In the genomic region with DNA sequence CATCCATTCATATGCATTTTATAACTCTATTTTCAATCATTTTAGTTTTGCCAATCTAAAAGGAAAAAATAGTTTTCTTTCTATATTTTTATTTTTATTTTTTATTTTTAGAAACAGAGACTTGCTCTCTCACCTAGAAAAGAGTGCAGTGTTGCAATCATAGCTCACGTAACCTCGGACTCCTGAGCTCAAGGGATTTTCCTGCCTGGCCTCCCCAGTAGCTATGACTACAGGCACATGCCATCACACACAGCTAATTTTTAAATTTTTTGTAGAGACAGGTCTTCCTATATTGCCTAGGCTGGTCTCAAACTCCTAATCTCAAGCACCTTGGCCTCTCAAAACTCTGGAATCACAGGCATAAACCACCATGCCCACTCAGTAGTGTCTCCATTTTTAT, we compare ENCODE assay signal across 23 cellular contexts.
DNase-seq lines count a peak whose midpoint lies in the region; ATAC-seq, FAIRE-seq and TF ChIP-seq lines count a peak whose summit lies in the region.
"Had no signal": no experiment of that assay in that cellular context is flagged by ENCODE, and none has a peak within 500 bp of the region (broad histone marks: within the 10 kb centered on the region; RNA-seq: fewer than 3 reads in every experiment).

No MANE protein-coding gene starts in this region.

- DNase-seq in GM12878 (ENCODE audit: low read depth, low spot score): no peak
- peak; percentile 12 for DNase-seq in renal cortical epithelial cell (ENCODE audit: low read depth)
- no peak for DNase-seq in SW 1271 (lab: John Stamatoyannopoulos, UW)
- no peak for DNase-seq in ecto neural progenitor cell (ENCODE audit: low spot score)
- DNase-seq in frontal cortex (ENCODE audit: low spot score in 2 of 2): no peak
- DNase-seq: ACHN; BE2C; C1 segment of cervical spinal cord; CD4-positive, CD25-positive, alpha-beta regulatory T cell; CD8-positive, alpha-beta memory T cell; COR-L47; DMS 273 treated with DMSO at 0.1 percent for 48 hours; DMS53; DND-41; EL; IMR-90 had no signal

- H3K36me3 ChIP-seq in GM12878 (ENCODE audit: control insufficient read depth in 2 of 2, insufficient read depth in 2 of 2, low read length in 1 of 2): no peaks in the 10 kb centered on the region
- H3K36me3 ChIP-seq: BE2C, HAP-1 had no signal

- no peak for TF ChIP-seq RAD21 in GM12878 (IDR thresholded peaks at IDR 0.05; ENCODE audit: insufficient read depth, low read depth, low read length)

- H2AFZ ChIP-seq in GM12878 (ENCODE audit: control insufficient read depth, low read depth, low read length): no peak overlapping the region

- no peaks in the 10 kb centered on the region for H3K27me3 ChIP-seq in GM12878 (replicated peaks in 1 of 2; ENCODE audit: control insufficient read depth in 2 of 2, insufficient read depth in 2 of 2, low read length in 1 of 2)
- H3K27me3 ChIP-seq: BE2C had no signal

- WGBS in GM12878 (ENCODE audit: insufficient coverage, insufficient replicate concordance, low lambda C conversion rate, missing lambda C conversion rate): 22% methylated on average over 2 of the region's 2 CpGs

- no peaks in the 10 kb centered on the region for H3K9me3 ChIP-seq in GM12878 (replicated peaks; ENCODE audit: control insufficient read depth, insufficient read depth, low read length)
- H3K9me3 ChIP-seq: BE2C, HAP-1 had no signal

- CTCF ChIA-PET in GM12878 (lab: Yijun Ruan, JAX): interaction anchor here (0.6 kb wide), 1 partner anchor 75 kb away, joined by 3 read pairs; no protein-coding TSS in a partner anchor

- H3K9ac ChIP-seq in GM12878 (ENCODE audit: control insufficient read depth, insufficient read depth, low read length): no peak overlapping the region

- no peak overlapping the region for H3K4me3 ChIP-seq in GM12878
- H3K4me3 ChIP-seq: HAP-1, K562 had no signal

- no peaks in the 10 kb centered on the region for H3K4me1 ChIP-seq in GM12878 (ENCODE audit: control insufficient read depth, insufficient read depth, low read length)
- H3K4me1 ChIP-seq: BE2C, HAP-1 had no signal

- no peaks in the 10 kb centered on the region for H3K79me2 ChIP-seq in GM12878 (ENCODE audit: control insufficient read depth, insufficient read depth, low read length)

- no peak for FAIRE-seq in GM12878 (lab: Jason Lieb, UNC)
- FAIRE-seq in frontal cortex (lab: Jason Lieb, UNC): no peak
- FAIRE-seq: A204.1, GM12891, K562 had no signal

- in situ Hi-C loops in GM12878 (cut with MboI): no loop called here

- ATAC-seq in GM19397 (IDR thresholded peaks at IDR 0.05; ENCODE audit: unreplicated experiment): peak; percentile 55
- ATAC-seq in HG02938 (IDR thresholded peaks at IDR 0.05; ENCODE audit: unreplicated experiment): peak; percentile 55
- ATAC-seq in GM12878: peak; percentile 83
- ATAC-seq: K562 had no signal

- no peak for TF ChIP-seq POLR2A in GM12878 (IDR thresholded peaks at IDR 0.05; ENCODE audit: low read depth, low read length)

- RAD21 ChIA-PET in GM12878 (lab: Charles Lee; ENCODE audit: unreplicated experiment): interaction anchor here (1.2 to 1.7 kb wide), 2 partner anchors 35 to 37 kb away, joined by 3 to 11 read pairs; no protein-coding TSS in a partner anchor

- intact Hi-C loops in GM12878 (cut with micrococcal nuclease; ENCODE audit: unreplicated experiment): no loop called here

- H4K20me1 ChIP-seq in GM12878 (ENCODE audit: control insufficient read depth, insufficient read depth): no peaks in the 10 kb centered on the region

- TF ChIP-seq EP300 in GM12878 (IDR thresholded peaks at IDR 0.05; ENCODE audit: borderline replicate concordance in 1 of 2, control insufficient read depth in 1 of 2, low read depth in 2 of 2, low read length in 2 of 2): no peak

- no peak for TF ChIP-seq CTCF in GM12878 (IDR thresholded peaks at IDR 0.05 in 2 of 3, conservative IDR thresholded peaks at IDR 0.05 in 1 of 3; ENCODE audit: control insufficient read depth in 2 of 3, extremely low read depth in 1 of 3, insufficient read depth in 1 of 3, low read depth in 3 of 3, low read length in 3 of 3)

- H3K4me2 ChIP-seq in GM12878 (ENCODE audit: control insufficient read depth, insufficient read depth): no peak overlapping the region

- no TSS peak for BruUV-seq in GM12878 (replicated peaks; lab: Mats Ljungman, UMichigan)

- no peak overlapping the region for H3K27ac ChIP-seq in GM12878 (ENCODE audit: control insufficient read depth, insufficient read depth)
- H3K27ac ChIP-seq: HL-60 had no signal

- SMC1A ChIA-PET in GM12878 (lab: Charles Lee; ENCODE audit: uncharacterized antibody, unreplicated experiment): interaction anchor here (1.1 to 1.8 kb wide), 3 partner anchors 11 to 35 kb away, joined by 4 to 10 read pairs (median 5); no protein-coding TSS in a partner anchor

- POLR2A ChIA-PET in GM12878 (lab: Charles Lee): no interaction called here

TF ChIP-seq in GM12878, 131 proteins besides CTCF, POLR2A, EP300 and RAD21:
- TF ChIP-seq RAD51 (IDR thresholded peaks at IDR 0.05) (0 out of 2 replicates have a peak, but pooled peaks have one; percentile 16), SUZ12 (IDR thresholded peaks at IDR 0.05; ENCODE audit: unreplicated experiment) (no peak), NR2C1 (IDR thresholded peaks at IDR 0.05) (no peak), ATF7 (IDR thresholded peaks at IDR 0.05; ENCODE audit: low read depth) (peak; percentile 20; the same call in 1 of the 2 replicates), BMI1 (IDR thresholded peaks at IDR 0.05; ENCODE audit: borderline replicate concordance) (peak; percentile 56), BHLHE40 (IDR thresholded peaks at IDR 0.05; ENCODE audit: borderline replicate concordance in 1 of 2, low read depth in 2 of 2, low read length in 1 of 2) (peak; percentile 35 to 80; a peak in 2 of 4 replicates), RELA (IDR thresholded peaks at IDR 0.05; ENCODE audit: borderline replicate concordance, partially characterized antibody) (no peak)
